9 cellular contexts compared by ENCODE assay signal in the genomic region with DNA sequence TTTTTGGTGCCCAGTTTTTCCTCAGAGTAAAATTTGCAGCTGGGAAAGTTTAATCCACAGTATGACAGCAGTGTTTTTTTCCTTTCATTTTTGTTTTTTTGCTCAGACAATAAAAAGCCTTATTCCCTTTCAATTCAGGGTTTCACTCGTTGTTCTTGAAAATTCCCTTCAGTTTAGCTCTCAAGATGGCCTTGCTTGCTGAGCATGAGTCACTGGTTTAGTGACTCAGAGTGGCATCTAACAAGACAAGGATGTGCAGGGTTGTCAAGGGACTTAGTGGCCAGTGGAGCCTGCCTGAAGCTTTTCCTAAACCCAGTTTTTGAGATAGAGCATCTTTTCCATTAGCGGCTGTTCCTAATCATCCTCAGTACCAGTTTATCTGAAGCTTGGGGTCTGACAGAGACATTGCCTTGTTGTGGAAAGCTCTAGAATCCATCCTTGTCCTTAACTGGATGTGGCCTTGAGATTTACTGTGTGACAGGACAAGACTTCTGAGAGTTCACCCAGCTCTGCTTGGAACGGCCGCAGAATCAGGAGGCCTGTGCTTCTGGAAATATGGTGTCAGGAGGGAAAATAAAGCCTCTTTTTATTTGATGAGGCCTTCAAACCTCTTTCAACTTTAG. TPM values are rescaled to one million over a fixed set of nuclear protein-coding genes. Genes with fewer than 3 reads are reported as not detected.
DNase-seq lines count a peak whose midpoint lies in the region; ATAC-seq and TF ChIP-seq lines count a peak whose summit lies in the region.
"Had no signal": no experiment of that assay in that cellular context is flagged by ENCODE, and none has a peak within 500 bp of the region (broad histone marks: within the 10 kb centered on the region; RNA-seq: fewer than 3 reads in every experiment).

No MANE protein-coding gene starts in this region.

- peak; percentile 61 for ATAC-seq in GM21717 (IDR thresholded peaks at IDR 0.05; ENCODE audit: unreplicated experiment)
- no peak for ATAC-seq in GM21576 (IDR thresholded peaks at IDR 0.05; ENCODE audit: unreplicated experiment)

- no peaks in the 10 kb centered on the region for H3K36me3 ChIP-seq in BE2C

- no peak overlapping the region for H3K27ac ChIP-seq in RWPE1

- TF ChIP-seq CTCF in BE2C (IDR thresholded peaks at IDR 0.05; ENCODE audit: low read depth, low read length) (no peak), RWPE1 (conservative IDR thresholded peaks at IDR 0.05; ENCODE audit: low read depth) (no peak)

- no peaks in the 10 kb centered on the region for H3K27me3 ChIP-seq in BE2C

- H3K9me3 ChIP-seq in BE2C = no peaks in the 10 kb centered on the region

- H3K4me3 ChIP-seq in BE2C (ENCODE audit: low read depth, low read length) = no peak overlapping the region

- peak; percentile 22 for DNase-seq in BE2C
- DNase-seq in RWPE1 (ENCODE audit: low spot score) = peak; percentile 34
- DNase-seq in globus pallidus (ENCODE audit: low spot score) = peak; percentile 86
- DNase-seq in NCI-H1694 (lab: John Stamatoyannopoulos, UW) = no peak
- no peak for DNase-seq in GDM1 (lab: John Stamatoyannopoulos, UW)
- DNase-seq in NCI-H2081 treated with DMSO at 0.1 percent for 48 hours (lab: John Stamatoyannopoulos, UW) = no peak
- DNase-seq: right cardiac atrium had no signal

- CTCF ChIA-PET in RWPE1 (lab: Yijun Ruan, JAX) = interaction anchor here (0.6 to 0.7 kb wide), 2 partner anchors 19 to 427 kb away, joined by 3 to 4 read pairs; no protein-coding TSS in a partner anchor

- no peaks in the 10 kb centered on the region for H3K4me1 ChIP-seq in BE2C

- POLR2A ChIA-PET in RWPE1 (lab: Yijun Ruan, JAX; ENCODE audit: low non-redundant PET) = no interaction called here

RNA-seq across cellular contexts. Expression of a gene that starts 48.4 kb away (rescaled TPM):
- polyA plus RNA-seq in BE2C (2012; ENCODE audit: insufficient read depth, insufficient read length, low read depth) = 20.5 TPM

Comparison
In these comparisons a context has a peak if more than half of its experiments do, and no peak if none do; other contexts are left out.
1. DNase-seq: peak in BE2C (single experiment), RWPE1 (single experiment) and globus pallidus (single experiment); none in NCI-H1694 (single experiment), GDM1 (single experiment) and NCI-H2081 treated with DMSO at 0.1 percent for 48 hours (single experiment).